Comparison of ENCODE assay signal across 1 cellular context in the genomic region with DNA sequence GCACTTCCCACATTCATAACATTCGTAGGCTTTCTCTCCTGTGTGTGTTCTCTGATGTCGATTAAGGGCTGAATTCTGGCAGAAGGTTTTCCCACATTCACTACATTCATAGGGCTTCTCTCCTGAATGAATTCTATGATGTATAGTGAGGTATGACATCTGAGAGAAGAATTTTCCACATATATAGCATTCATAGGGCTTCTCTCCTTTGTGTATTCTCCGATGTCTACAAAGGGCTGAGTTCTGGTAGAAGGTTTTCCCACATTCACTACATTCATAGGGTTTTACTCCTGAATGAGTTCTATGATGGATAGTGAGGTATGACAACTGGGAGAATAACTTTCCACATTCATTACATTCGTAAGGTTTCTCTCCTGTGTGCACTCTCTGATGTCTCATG.
TF ChIP-seq lines count a peak whose summit lies in the region.

No MANE protein-coding gene starts in this region.

TF ChIP-seq in liver, 16 proteins besides CTCF, POLR2A, EP300 and RAD21:
- TF ChIP-seq ZBTB33 (IDR thresholded peaks at IDR 0.05) (peak; percentile 49), SP1 (IDR thresholded peaks at IDR 0.05) (no peak), YY1 (IDR thresholded peaks at IDR 0.05) (no peak), RXRA (IDR thresholded peaks at IDR 0.05) (no peak), EGR1 (IDR thresholded peaks at IDR 0.05; ENCODE audit: low read depth in 2 of 2) (no peak)
